ENCODE assay signal across 30 cellular contexts in genomic region chr17:59714255-59714654, GRCh38.
"Had no signal": no experiment of that assay in that cellular context is flagged by ENCODE, and none has a peak within 500 bp of the region (broad histone marks: within the 10 kb centered on the region; RNA-seq: fewer than 3 reads in every experiment).

No MANE protein-coding gene starts in this region.

- H3K27me3 Mint-ChIP-seq: naive B cell; stimulated activated naive CD8-positive, alpha-beta T cell treated with anti-CD3 and anti-CD28 coated beads, Interleukin-15, Interleukin-2, amounts not matched to agents 100 ng/mL and 50 ng/mL, for 24 hours had no signal

- H3K36me3 Mint-ChIP-seq: natural killer cell, neural progenitor cell had no signal

- H3K27me3 ChIP-seq: heart right ventricle, hepatocyte, left lung, neural progenitor cell, ovary, sigmoid colon, spleen, suprapubic skin, tibial artery, upper lobe of right lung had no signal

- FAIRE-seq: keratinocyte, small intestine, urothelium cell line had no signal

- H3K9ac ChIP-seq: neural progenitor cell had no signal

- H3K4me3 Mint-ChIP-seq: naive B cell; natural killer cell; nephron progenitor cell; neural progenitor cell; stimulated activated effector memory CD8-positive, alpha-beta T cell treated with anti-CD3 and anti-CD28 coated beads, Interleukin-12 subunit alpha, Interleukin-12 subunit beta, amount 100 ng/mL, for 72 hours; stimulated activated naive CD8-positive, alpha-beta T cell treated with anti-CD3 and anti-CD28 coated beads, Interleukin-15, Interleukin-2, amounts not matched to agents 100 ng/mL and 50 ng/mL, for 24 hours had no signal

- ATAC-seq: heart right ventricle; left cardiac atrium; left lung; lower lobe of right lung; natural killer cell; right cardiac atrium; stimulated activated effector memory CD8-positive, alpha-beta T cell treated with anti-CD3 and anti-CD28 coated beads, Interleukin-12 subunit alpha, Interleukin-12 subunit beta, amount 100 ng/mL, for 72 hours; upper lobe of right lung had no signal

- DNase-seq: heart right ventricle; kidney glomerular epithelial cell; left cardiac atrium; left lung; lower lobe of right lung; mammary epithelial cell; mesenchymal stem cell; naive B cell; natural killer cell; nephron progenitor cell; ovary; retina; right cardiac atrium; sigmoid colon; small intestine; spleen; stimulated activated CD4-positive, alpha-beta T cell treated with anti-CD3 and anti-CD28 coated beads, Interleukin-4, amount 100 ng/mL, for 24 hours; stimulated activated naive CD4-positive, alpha-beta T cell; tibial artery; trophoblast cell; upper lobe of right lung had no signal

- H3K27ac Mint-ChIP-seq: nephron progenitor cell; neural progenitor cell; stimulated activated effector memory CD8-positive, alpha-beta T cell treated with anti-CD3 and anti-CD28 coated beads, Interleukin-12 subunit alpha, Interleukin-12 subunit beta, amount 100 ng/mL, for 72 hours; stimulated activated naive CD8-positive, alpha-beta T cell treated with anti-CD3 and anti-CD28 coated beads, Interleukin-15, Interleukin-2, amounts not matched to agents 100 ng/mL and 50 ng/mL, for 24 hours had no signal

- H3K9me3 ChIP-seq: heart right ventricle, left lung, lower lobe of right lung, ovary, prostate gland, sigmoid colon, spleen, suprapubic skin, thoracic aorta, tibial artery, upper lobe of right lung had no signal

- H3K4me1 ChIP-seq: prostate gland had no signal

- H3K4me2 ChIP-seq: hepatocyte, neural progenitor cell had no signal

- H3K36me3 ChIP-seq: left lung, lower lobe of right lung, neural progenitor cell, ovary, prostate gland, sigmoid colon, suprapubic skin, thoracic aorta, tibial artery, upper lobe of right lung had no signal

- H2AFZ ChIP-seq: hepatocyte, neural progenitor cell had no signal

- H3K4me3 ChIP-seq: heart right ventricle, hepatocyte, left lung, lower lobe of right lung, neural progenitor cell, ovary, prostate gland, sigmoid colon, spleen, suprapubic skin, thoracic aorta, tibial artery, upper lobe of right lung had no signal

- H3K27ac ChIP-seq: hepatocyte, left lung, lower lobe of right lung, neural progenitor cell, ovary, prostate gland, suprapubic skin, thoracic aorta, tibial artery, upper lobe of right lung had no signal

- H3K9me3 Mint-ChIP-seq: naive B cell; natural killer cell; nephron progenitor cell; neural progenitor cell; stimulated activated effector memory CD8-positive, alpha-beta T cell treated with anti-CD3 and anti-CD28 coated beads, Interleukin-12 subunit alpha, Interleukin-12 subunit beta, amount 100 ng/mL, for 72 hours; stimulated activated naive CD8-positive, alpha-beta T cell treated with anti-CD3 and anti-CD28 coated beads, Interleukin-15, Interleukin-2, amounts not matched to agents 100 ng/mL and 50 ng/mL, for 24 hours had no signal
